28 cellular contexts compared by ENCODE assay signal in genomic region chr20:50469324-50469723, GRCh38.
"Had no signal": no experiment of that assay in that cellular context is flagged by ENCODE, and none has a peak within 500 bp of the region (broad histone marks: within the 10 kb centered on the region; RNA-seq: fewer than 3 reads in every experiment).

No MANE protein-coding gene starts in this region.

- FAIRE-seq: bronchial epithelial cell, frontal cortex had no signal

- DNase-seq: activated CD4-positive, alpha-beta memory T cell treated with anti-CD3 and anti-CD28 coated beads for 36 hours; activated CD4-positive, alpha-beta T cell treated with anti-CD3 and anti-CD28 coated beads for 36 hours; activated CD4-positive, alpha-beta T cell treated with anti-CD3 and anti-CD28 coated beads, Interleukin-2, amount 10 ng/mL, durations not matched to agents 24 days and 14 days; activated CD4-positive, CD25-positive, alpha-beta regulatory T cell; activated CD4-positive, CD25-positive, alpha-beta regulatory T cell treated with anti-CD3 and anti-CD28 coated beads, Interleukin-2, amount 50 U/mL, for 72 hours; activated CD8-positive, alpha-beta memory T cell treated with anti-CD3 and anti-CD28 coated beads, Interleukin-2, amount 10 ng/mL, durations not matched to agents 7 days and 5 days; activated CD8-positive, alpha-beta memory T cell treated with anti-CD3 and anti-CD28 coated beads, Interleukin-2, amount 50 U/mL, for 4 hours; activated CD8-positive, alpha-beta T cell treated with anti-CD3 and anti-CD28 coated beads, Interleukin-2, amount 10 ng/mL, durations not matched to agents 7 days and 5 days; activated effector memory CD4-positive, alpha-beta T cell treated with anti-CD3 and anti-CD28 coated beads, Interleukin-2, amount 50 U/mL, for 16 hours; activated naive CD4-positive, alpha-beta T cell treated with anti-CD3 and anti-CD28 coated beads for 36 hours; activated naive CD8-positive, alpha-beta T cell treated with anti-CD3 and anti-CD28 coated beads for 36 hours; activated naive CD8-positive, alpha-beta T cell treated with anti-CD3 and anti-CD28 coated beads, Interleukin-2, amount 50 U/mL, for 24 hours; activated T-cell treated with anti-CD3 and anti-CD28 coated beads, Interleukin-2, amount 50 U/mL, for 1 hour; activated T-cell treated with anti-CD3 and anti-CD28 coated beads, Interleukin-2, amount 50 U/mL, for 48 hours; adrenal gland; amygdala; aorta; dorsolateral prefrontal cortex; effector memory CD4-positive, alpha-beta T cell; endodermal cell; foreskin fibroblast; glutamatergic neuron; heart left ventricle; T-helper 2 cell had no signal

- ATAC-seq: activated CD4-positive, alpha-beta T cell treated with anti-CD3 and anti-CD28 coated beads for 36 hours; activated CD8-positive, alpha-beta memory T cell treated with anti-CD3 and anti-CD28 coated beads, Interleukin-2, amount 10 ng/mL, durations not matched to agents 7 days and 5 days; activated CD8-positive, alpha-beta T cell treated with anti-CD3 and anti-CD28 coated beads, Interleukin-2, amount 10 ng/mL, durations not matched to agents 7 days and 5 days; activated naive CD8-positive, alpha-beta T cell treated with anti-CD3 and anti-CD28 coated beads, Interleukin-2, amount 50 U/mL, for 24 hours; esophagus mucosa; heart left ventricle had no signal

- H3K36me3 ChIP-seq: adrenal gland, heart left ventricle had no signal

- H3K9me3 ChIP-seq: adrenal gland, heart left ventricle had no signal

- H3K27me3 ChIP-seq: adrenal gland, dorsolateral prefrontal cortex, heart left ventricle had no signal

- H3K4me3 ChIP-seq: adrenal gland, coronary artery, dorsolateral prefrontal cortex, heart left ventricle had no signal

- H3K27ac ChIP-seq: coronary artery, heart left ventricle had no signal
